1 cellular context compared by ENCODE assay signal in genomic region chr1:230303069-230303468, GRCh38.
TF ChIP-seq lines count a peak whose summit lies in the region.

No MANE protein-coding gene starts in this region.

TF ChIP-seq in SK-N-SH treated with all-trans-retinoic acid at 6 μM for 48 hours, 23 proteins besides CTCF, POLR2A, EP300 and RAD21 (continued from another document):
- TF ChIP-seq, protein P1, sequence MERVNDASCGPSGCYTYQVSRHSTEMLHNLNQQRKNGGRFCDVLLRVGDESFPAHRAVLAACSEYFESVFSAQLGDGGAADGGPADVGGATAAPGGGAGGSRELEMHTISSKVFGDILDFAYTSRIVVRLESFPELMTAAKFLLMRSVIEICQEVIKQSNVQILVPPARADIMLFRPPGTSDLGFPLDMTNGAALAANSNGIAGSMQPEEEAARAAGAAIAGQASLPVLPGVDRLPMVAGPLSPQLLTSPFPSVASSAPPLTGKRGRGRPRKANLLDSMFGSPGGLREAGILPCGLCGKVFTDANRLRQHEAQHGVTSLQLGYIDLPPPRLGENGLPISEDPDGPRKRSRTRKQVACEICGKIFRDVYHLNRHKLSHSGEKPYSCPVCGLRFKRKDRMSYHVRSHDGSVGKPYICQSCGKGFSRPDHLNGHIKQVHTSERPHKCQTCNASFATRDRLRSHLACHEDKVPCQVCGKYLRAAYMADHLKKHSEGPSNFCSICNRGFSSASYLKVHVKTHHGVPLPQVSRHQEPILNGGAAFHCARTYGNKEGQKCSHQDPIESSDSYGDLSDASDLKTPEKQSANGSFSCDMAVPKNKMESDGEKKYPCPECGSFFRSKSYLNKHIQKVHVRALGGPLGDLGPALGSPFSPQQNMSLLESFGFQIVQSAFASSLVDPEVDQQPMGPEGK (CRISPR knock-in tag; IDR thresholded peaks at IDR 0.05; ENCODE audit: borderline replicate concordance), result no peak
- no peak for TF ChIP-seq CSDC2 (CRISPR knock-in tag; IDR thresholded peaks at IDR 0.05)
